ENCODE assay signal across 15 cellular contexts in the genomic region with DNA sequence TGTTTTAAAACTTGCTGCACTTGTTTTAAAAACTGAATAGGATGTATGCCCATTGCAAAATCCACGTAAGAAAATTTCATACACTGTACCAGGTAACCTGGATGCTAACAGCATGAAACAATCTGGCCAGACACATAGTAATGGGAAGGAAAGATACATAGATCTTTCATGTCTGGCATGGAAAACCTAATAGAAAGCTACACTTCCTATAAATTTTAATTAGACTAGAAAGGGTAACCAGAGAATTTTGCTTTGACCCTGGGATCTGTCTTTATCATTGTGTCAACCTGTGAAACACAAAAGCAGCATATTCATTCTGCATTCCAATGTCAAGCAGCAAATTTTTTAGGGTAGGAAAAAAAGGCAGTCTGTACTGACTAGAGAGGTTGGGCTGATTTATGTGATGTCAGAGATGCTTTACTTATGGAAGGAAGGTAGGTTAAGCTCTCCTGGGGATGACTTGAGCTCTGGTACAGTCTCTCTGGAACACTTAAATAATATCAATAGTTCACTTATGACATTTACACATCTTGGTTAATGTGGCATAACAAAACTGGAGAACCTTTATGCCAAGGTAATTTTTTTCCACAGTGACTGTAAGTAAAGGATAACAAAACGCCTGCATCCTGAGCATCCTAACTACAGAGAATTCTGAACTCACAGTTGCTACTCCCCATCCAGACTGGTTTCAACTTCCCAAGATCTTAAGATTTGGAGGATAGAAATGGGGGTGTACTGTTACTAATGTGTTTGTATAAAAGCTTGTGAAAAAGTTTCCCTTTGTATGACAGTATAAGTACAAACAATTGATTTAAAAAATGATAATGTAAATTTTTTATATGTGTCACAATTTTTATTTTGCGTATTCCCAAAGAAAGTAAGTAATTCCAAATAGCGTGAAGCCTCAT. TPM values are rescaled to one million over a fixed set of nuclear protein-coding genes. Genes with fewer than 3 reads are reported as not detected.
DNase-seq lines count a peak whose midpoint lies in the region; ATAC-seq and TF ChIP-seq lines count a peak whose summit lies in the region.
"Had no signal": no experiment of that assay in that cellular context is flagged by ENCODE, and none has a peak within 500 bp of the region (broad histone marks: within the 10 kb centered on the region; RNA-seq: fewer than 3 reads in every experiment).

No MANE protein-coding gene starts in this region.

- DNase-seq in DMS53 (lab: John Stamatoyannopoulos, UW) (peak; percentile 49), SK-N-DZ (ENCODE audit: low spot score) (peak; percentile 28), fibroblast of pulmonary artery (ENCODE audit: low read depth) (peak; percentile 18), neural crest cell (ENCODE audit: low read depth, low spot score) (no peak), EL (no peak), RKO (ENCODE audit: low spot score) (no peak)
- DNase-seq in effector memory CD8-positive, alpha-beta T cell, result no peak
- DNase-seq: activated CD4-positive, alpha-beta T cell treated with anti-CD3 and anti-CD28 coated beads for 48 hours; activated naive CD8-positive, alpha-beta T cell treated with anti-CD3 and anti-CD28 coated beads for 36 hours; cerebellar nuclear complex; stimulated activated naive CD8-positive, alpha-beta T cell treated with anti-CD3 and anti-CD28 coated beads, Interleukin-15, amount 100 ng/mL, for 72 hours had no signal

- H3K4me3 Mint-ChIP-seq in neural crest cell, result peak overlapping the region; percentile 67
- H3K4me3 Mint-ChIP-seq in effector memory CD8-positive, alpha-beta T cell, result no peak overlapping the region
- H3K4me3 Mint-ChIP-seq: activated naive CD8-positive, alpha-beta T cell treated with anti-CD3 and anti-CD28 coated beads for 36 hours; stimulated activated naive CD8-positive, alpha-beta T cell treated with anti-CD3 and anti-CD28 coated beads, Interleukin-15, amount 100 ng/mL, for 72 hours; T-helper 2 cell treated with Interferon-gamma antibody and Interleukin-4, amounts not matched to agents 5 μg/mL and 100 μg/mL, for 36 hours had no signal

- peak overlapping the region; percentile 31 for H3K27ac Mint-ChIP-seq in neural crest cell (ENCODE audit: unreplicated experiment)
- H3K27ac Mint-ChIP-seq in effector memory CD8-positive, alpha-beta T cell, result no peak overlapping the region
- H3K27ac Mint-ChIP-seq: activated naive CD8-positive, alpha-beta T cell treated with anti-CD3 and anti-CD28 coated beads for 36 hours; stimulated activated naive CD8-positive, alpha-beta T cell treated with anti-CD3 and anti-CD28 coated beads, Interleukin-15, amount 100 ng/mL, for 72 hours; T-helper 2 cell treated with Interferon-gamma antibody and Interleukin-4, amounts not matched to agents 5 μg/mL and 100 μg/mL, for 36 hours had no signal

- no peaks in the 10 kb centered on the region for H3K9me3 Mint-ChIP-seq in neural crest cell
- no peaks in the 10 kb centered on the region for H3K9me3 Mint-ChIP-seq in effector memory CD8-positive, alpha-beta T cell
- H3K9me3 Mint-ChIP-seq: activated naive CD8-positive, alpha-beta T cell treated with anti-CD3 and anti-CD28 coated beads for 36 hours; stimulated activated naive CD8-positive, alpha-beta T cell treated with anti-CD3 and anti-CD28 coated beads, Interleukin-15, amount 100 ng/mL, for 72 hours; T-helper 2 cell treated with Interferon-gamma antibody and Interleukin-4, amounts not matched to agents 5 μg/mL and 100 μg/mL, for 36 hours had no signal

- H3K36me3 Mint-ChIP-seq in neural crest cell (ENCODE audit: low read depth), result no peaks in the 10 kb centered on the region
- no peaks in the 10 kb centered on the region for H3K36me3 Mint-ChIP-seq in effector memory CD8-positive, alpha-beta T cell (ENCODE audit: insufficient read depth)
- H3K36me3 Mint-ChIP-seq: activated naive CD8-positive, alpha-beta T cell treated with anti-CD3 and anti-CD28 coated beads for 36 hours had no signal

- ATAC-seq in GM19351 (IDR thresholded peaks at IDR 0.05; ENCODE audit: unreplicated experiment), result no peak
- ATAC-seq in effector memory CD8-positive, alpha-beta T cell (replicated peaks), result no peak
- ATAC-seq: stimulated activated naive CD8-positive, alpha-beta T cell treated with anti-CD3 and anti-CD28 coated beads, Interleukin-15, amount 100 ng/mL, for 72 hours had no signal

- H3K4me1 Mint-ChIP-seq in neural crest cell, result peaks cover 42% of the 10 kb centered on the region
- H3K4me1 Mint-ChIP-seq in effector memory CD8-positive, alpha-beta T cell (ENCODE audit: low read depth in 2 of 2), result no peaks in the 10 kb centered on the region
- H3K4me1 Mint-ChIP-seq: activated naive CD8-positive, alpha-beta T cell treated with anti-CD3 and anti-CD28 coated beads for 36 hours; stimulated activated naive CD8-positive, alpha-beta T cell treated with anti-CD3 and anti-CD28 coated beads, Interleukin-15, amount 100 ng/mL, for 72 hours had no signal

- TF ChIP-seq CTCF in fibroblast of pulmonary artery (IDR thresholded peaks at IDR 0.05; ENCODE audit: low read length, missing control alignments) (no peak), neural crest cell (conservative IDR thresholded peaks at IDR 0.05) (no peak)

- no peak overlapping the region for H3K4me3 ChIP-seq in fibroblast of pulmonary artery (replicated peaks; ENCODE audit: low read depth, low read length)
- H3K4me3 ChIP-seq: HAP-1, ovary had no signal

- no peaks in the 10 kb centered on the region for H3K27me3 Mint-ChIP-seq in neural crest cell (ENCODE audit: low read depth)
- H3K27me3 Mint-ChIP-seq in effector memory CD8-positive, alpha-beta T cell, result peaks cover 19 to 33% of the 10 kb centered on the region in 2 donors

RNA-seq across cellular contexts. Expression of a gene that starts 44.7 kb away (rescaled TPM):
- 14.3 and 21.6 TPM in 2 replicates for polyA plus RNA-seq in SK-N-DZ (2014; cell fraction: cytosol; rRNA removed)
- polyA plus RNA-seq in SK-N-DZ (2014; cell fraction: nucleus; rRNA removed), result 31.5 and 35.8 TPM in 2 replicates
- 14.1 and 15.3 TPM in 2 replicates for total RNA-seq in neural crest cell

RNA-seq across cellular contexts. Expression of a gene that starts 45.0 kb away (rescaled TPM):
- 22.5 and 27.3 TPM in 2 replicates for polyA plus RNA-seq in SK-N-DZ (2014; cell fraction: cytosol; rRNA removed)
- polyA plus RNA-seq in SK-N-DZ (2014; cell fraction: nucleus; rRNA removed), result 11.1 and 14.8 TPM in 2 replicates
- total RNA-seq in neural crest cell, result 20.2 and 20.9 TPM in 2 replicates

Comparison
In these comparisons a context has a peak if more than half of its experiments do, and no peak if none do; other contexts are left out.
1. DNase-seq: peak in DMS53 (single experiment), SK-N-DZ (single experiment) and fibroblast of pulmonary artery (single experiment); none in neural crest cell (single experiment), EL (single experiment), RKO (single experiment) and effector memory CD8-positive, alpha-beta T cell (0 of 3).